Comparison of ENCODE assay signal across 11 cellular contexts in the genomic region with DNA sequence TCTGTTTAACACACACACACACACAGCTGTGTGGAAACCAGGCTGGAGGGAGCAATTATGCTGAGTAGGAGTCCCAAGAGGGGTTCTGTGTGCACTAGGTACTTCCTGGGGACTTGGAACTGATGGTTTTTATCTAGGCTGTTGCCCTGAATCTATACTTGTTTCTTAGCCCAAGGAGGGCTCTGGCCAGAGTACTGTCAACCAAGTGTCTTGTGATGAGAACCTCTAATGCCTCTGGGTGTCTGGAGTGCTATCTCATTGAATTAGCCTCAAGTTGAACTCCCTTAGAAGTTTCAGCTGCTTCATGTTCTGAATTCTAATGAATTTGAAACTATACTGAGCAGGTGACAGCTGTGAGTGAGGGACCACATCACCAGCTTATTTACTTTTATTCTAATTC. TPM values are rescaled to one million over a fixed set of nuclear protein-coding genes. Genes with fewer than 3 reads are reported as not detected.
DNase-seq lines count a peak whose midpoint lies in the region; ATAC-seq and TF ChIP-seq lines count a peak whose summit lies in the region.
"Had no signal": no experiment of that assay in that cellular context is flagged by ENCODE, and none has a peak within 500 bp of the region (broad histone marks: within the 10 kb centered on the region; RNA-seq: fewer than 3 reads in every experiment).

No MANE protein-coding gene starts in this region.

- no peaks in the 10 kb centered on the region for H3K4me1 Mint-ChIP-seq in T-cell
- H3K4me1 Mint-ChIP-seq in activated CD8-positive, alpha-beta memory T cell treated with anti-CD3 and anti-CD28 coated beads, Interleukin-2, amount 10 ng/mL, durations not matched to agents 7 days and 5 days, result no peaks in the 10 kb centered on the region
- H3K4me1 Mint-ChIP-seq: neural crest cell had no signal

- peak overlapping the region; percentile 89 for H3K27ac ChIP-seq in OCI-LY1 (ENCODE audit: low read depth, low read length, poor library complexity, severe bottlenecking)
- H3K27ac ChIP-seq in thymus (ENCODE audit: low read depth), result peak overlapping the region; percentile 5
- H3K27ac ChIP-seq: 22Rv1 had no signal

- ATAC-seq in HG03469 (IDR thresholded peaks at IDR 0.05; ENCODE audit: unreplicated experiment) (peak; percentile 53), T-cell (replicated peaks in 1 of 4) (no peak)
- ATAC-seq in activated CD8-positive, alpha-beta memory T cell treated with anti-CD3 and anti-CD28 coated beads, Interleukin-2, amount 10 ng/mL, durations not matched to agents 7 days and 5 days, result no peak

- H3K36me3 ChIP-seq in OCI-LY1 (ENCODE audit: insufficient read depth, low read length) (peaks cover 29% of the 10 kb centered on the region), thymus (ENCODE audit: control insufficient read depth, insufficient read depth) (no peaks in the 10 kb centered on the region)

- TF ChIP-seq CTCF in OCI-LY1 (IDR thresholded peaks at IDR 0.05; ENCODE audit: low read length), result no peak

- H3K9me3 ChIP-seq in OCI-LY1 (ENCODE audit: low read length) (no peaks in the 10 kb centered on the region), thymus (ENCODE audit: control insufficient read depth) (no peaks in the 10 kb centered on the region)
- H3K9me3 ChIP-seq: SK-N-SH had no signal

- CTCF ChIA-PET in T-cell (lab: Charles Lee), result no interaction called here
- CTCF ChIA-PET in activated CD8-positive, alpha-beta memory T cell treated with anti-CD3 and anti-CD28 coated beads, Interleukin-2, amount 10 ng/mL, durations not matched to agents 7 days and 5 days (lab: Charles Lee), result no interaction called here

- DNase-seq in DMS153 (lab: John Stamatoyannopoulos, UW) (peak; percentile 55), DMS153 treated with DMSO at 0.1 percent for 48 hours (lab: John Stamatoyannopoulos, UW; ENCODE audit: unreplicated experiment) (no peak), T-cell (no peak), Kasumi-1 (lab: John Stamatoyannopoulos, UW) (no peak)
- DNase-seq in activated CD8-positive, alpha-beta memory T cell treated with anti-CD3 and anti-CD28 coated beads, Interleukin-2, amount 10 ng/mL, durations not matched to agents 7 days and 5 days, result no peak
- DNase-seq: SK-N-SH had no signal

- no peaks in the 10 kb centered on the region for H3K9me2 ChIP-seq in OCI-LY1 (ENCODE audit: low read depth, low read length)
- H3K9me2 ChIP-seq: SK-N-SH had no signal

- peak overlapping the region; percentile 22 for H3K4me2 ChIP-seq in OCI-LY1 (ENCODE audit: low read length)
- H3K4me2 ChIP-seq: SK-N-SH had no signal

- no peaks in the 10 kb centered on the region for H4K20me1 ChIP-seq in OCI-LY1 (ENCODE audit: insufficient read depth, low read length)

- peak overlapping the region; percentile 5; the same call in 1 of the 2 replicates for H3K9ac ChIP-seq in OCI-LY1 (ENCODE audit: low read length)
- H3K9ac ChIP-seq: SK-N-SH had no signal

- H3K4me1 ChIP-seq in OCI-LY1 (ENCODE audit: insufficient read depth, low read length, severe bottlenecking), result peaks cover 68% of the 10 kb centered on the region
- peaks cover 6% of the 10 kb centered on the region for H3K4me1 ChIP-seq in thymus (ENCODE audit: control insufficient read depth, insufficient read depth, low read length)

- H3K9me3 Mint-ChIP-seq in T-cell, result peaks cover 2 to 9% (median 4%) of the 10 kb centered on the region in 3 donors
- peaks cover 8% of the 10 kb centered on the region for H3K9me3 Mint-ChIP-seq in activated CD8-positive, alpha-beta memory T cell treated with anti-CD3 and anti-CD28 coated beads, Interleukin-2, amount 10 ng/mL, durations not matched to agents 7 days and 5 days (ENCODE audit: low read depth)

- H3F3A ChIP-seq in OCI-LY1 (ENCODE audit: insufficient read depth, low read length), result 0 out of 2 replicates have a peak, but pooled peaks cover 7% of the 10 kb centered on the region

- no peak overlapping the region for H2AFZ ChIP-seq in OCI-LY1 (ENCODE audit: low read length)

- H3K79me2 ChIP-seq in OCI-LY1 (ENCODE audit: insufficient read depth, low read length), result peaks cover 91% of the 10 kb centered on the region

- no peak overlapping the region for H3K27ac Mint-ChIP-seq in T-cell
- no peak overlapping the region for H3K27ac Mint-ChIP-seq in activated CD8-positive, alpha-beta memory T cell treated with anti-CD3 and anti-CD28 coated beads, Interleukin-2, amount 10 ng/mL, durations not matched to agents 7 days and 5 days

- no peaks in the 10 kb centered on the region for H3K36me3 Mint-ChIP-seq in T-cell
- H3K36me3 Mint-ChIP-seq in activated CD8-positive, alpha-beta memory T cell treated with anti-CD3 and anti-CD28 coated beads, Interleukin-2, amount 10 ng/mL, durations not matched to agents 7 days and 5 days, result no peaks in the 10 kb centered on the region

- H3K27me3 ChIP-seq in OCI-LY1 (ENCODE audit: insufficient read depth, low read length) (no peaks in the 10 kb centered on the region), thymus (ENCODE audit: control insufficient read depth, insufficient read depth) (no peaks in the 10 kb centered on the region)

- POLR2A ChIA-PET in T-cell (lab: Charles Lee), result no interaction called here

- no peak overlapping the region for H3K4me3 Mint-ChIP-seq in T-cell
- no peak overlapping the region for H3K4me3 Mint-ChIP-seq in activated CD8-positive, alpha-beta memory T cell treated with anti-CD3 and anti-CD28 coated beads, Interleukin-2, amount 10 ng/mL, durations not matched to agents 7 days and 5 days
- H3K4me3 Mint-ChIP-seq: neural crest cell had no signal

- H3K4me3 ChIP-seq in OCI-LY1 (ENCODE audit: low read depth, low read length, poor library complexity, severe bottlenecking) (no peak overlapping the region), thymus (ENCODE audit: low read length) (no peak overlapping the region)

- no peaks in the 10 kb centered on the region for H3K27me3 Mint-ChIP-seq in T-cell
- H3K27me3 Mint-ChIP-seq in activated CD8-positive, alpha-beta memory T cell treated with anti-CD3 and anti-CD28 coated beads, Interleukin-2, amount 10 ng/mL, durations not matched to agents 7 days and 5 days, result no peaks in the 10 kb centered on the region

RNA-seq across cellular contexts. Expression of a gene that starts 16.6 kb away (rescaled TPM):
- 18.2 TPM for polyA plus RNA-seq in thymus
- 1 to 10 TPM in 4 of 5 donors, under 1 TPM in 1; 0.45 to 2.7 (median 1.8) TPM for total RNA-seq in T-cell
- not detected for total RNA-seq in activated CD8-positive, alpha-beta memory T cell treated with anti-CD3 and anti-CD28 coated beads, Interleukin-2, amount 10 ng/mL, durations not matched to agents 7 days and 5 days
